1 cellular context compared by ENCODE assay signal in genomic region chr14:52902971-52903385, GRCh38.
TF ChIP-seq lines count a peak whose summit lies in the region.

No MANE protein-coding gene starts in this region.

TF ChIP-seq in SK-N-SH treated with all-trans-retinoic acid at 6 μM for 48 hours, 23 proteins besides CTCF, POLR2A, EP300 and RAD21 (continued from another document):
- TF ChIP-seq ESRRG (CRISPR knock-in tag; IDR thresholded peaks at IDR 0.05) (no peak), PPARA (CRISPR knock-in tag; IDR thresholded peaks at IDR 0.05; ENCODE audit: borderline replicate concordance) (no peak), RARB (CRISPR knock-in tag; IDR thresholded peaks at IDR 0.05) (no peak), CSDC2 (CRISPR knock-in tag; IDR thresholded peaks at IDR 0.05) (no peak), ZC3H10 (CRISPR knock-in tag; IDR thresholded peaks at IDR 0.05) (no peak)
TF ChIP-seq in SK-N-SH treated with all-trans-retinoic acid at 6 μM for 48 hours: peak in this region for 0.
